Comparison of ENCODE assay signal across 34 cellular contexts in the genomic region with DNA sequence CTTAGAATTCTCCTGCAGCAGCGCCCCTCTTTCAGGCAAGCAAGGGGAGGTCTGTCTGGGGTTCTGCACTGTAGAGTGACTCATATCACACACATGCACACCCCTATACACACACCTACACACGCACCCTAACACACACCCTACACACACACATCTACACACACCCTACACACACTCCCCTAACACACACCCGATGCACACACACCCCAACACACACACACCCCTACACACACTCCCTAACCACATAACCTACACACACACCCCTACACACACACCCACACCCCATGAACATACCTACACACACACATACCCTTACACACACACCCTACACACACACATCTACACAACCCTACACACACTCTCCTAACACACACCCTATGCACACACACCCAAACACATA.
"Had no signal": no experiment of that assay in that cellular context is flagged by ENCODE, and none has a peak within 500 bp of the region (broad histone marks: within the 10 kb centered on the region; RNA-seq: fewer than 3 reads in every experiment).

No MANE protein-coding gene starts in this region.

- H3K4me1 Mint-ChIP-seq: activated CD4-positive, alpha-beta memory T cell treated with anti-CD3 and anti-CD28 coated beads, Interleukin-2, amount 10 ng/mL, durations not matched to agents 7 days and 5 days; activated CD8-positive, alpha-beta memory T cell treated with anti-CD3 and anti-CD28 coated beads, Interleukin-2, amount 10 ng/mL, durations not matched to agents 7 days and 5 days; activated naive CD8-positive, alpha-beta T cell treated with anti-CD3 and anti-CD28 coated beads for 36 hours; T-cell had no signal

- DNase-seq: activated CD4-positive, alpha-beta memory T cell treated with anti-CD3 and anti-CD28 coated beads, Interleukin-2, amount 10 ng/mL, durations not matched to agents 7 days and 5 days; activated CD4-positive, alpha-beta T cell treated with anti-CD3 and anti-CD28 coated beads for 1 hour; activated CD4-positive, alpha-beta T cell treated with anti-CD3 and anti-CD28 coated beads for 48 hours; activated CD4-positive, CD25-positive, alpha-beta regulatory T cell; activated CD8-positive, alpha-beta memory T cell treated with anti-CD3 and anti-CD28 coated beads for 24 hours; activated CD8-positive, alpha-beta memory T cell treated with anti-CD3 and anti-CD28 coated beads, Interleukin-2, amount 10 ng/mL, durations not matched to agents 7 days and 5 days; activated CD8-positive, alpha-beta memory T cell treated with anti-CD3 and anti-CD28 coated beads, Interleukin-2, amount 50 U/mL, for 48 hours; activated effector memory CD4-positive, alpha-beta T cell treated with Interleukin-2 at 50 U/mL for 16 hours; activated naive CD4-positive, alpha-beta T cell; activated naive CD4-positive, alpha-beta T cell treated with anti-CD3 and anti-CD28 coated beads, Interleukin-2, amount 50 U/mL, for 16 hours; activated naive CD8-positive, alpha-beta T cell treated with anti-CD3 and anti-CD28 coated beads for 36 hours; activated T-cell treated with anti-CD3 and anti-CD28 coated beads, Interleukin-2, amount 50 U/mL, for 48 hours; amygdala; MM.1S; MV-4-11; NCI-H1092; NCI-H1436 treated with DMSO at 0.1 percent for 48 hours; NCI-H1694 treated with DMSO at 0.1 percent for 48 hours; NCI-H2029; NCI-H510A; NCI-H526; NCI-H748 treated with DMSO at 0.1 percent for 48 hours; NK-92 treated with Interleukin-12 subunit alpha and Interleukin-12 subunit beta, amount 100 ng/mL, for 24 hours; PC-3; Peyer's patch; RPMI8226; SHP77 treated with DMSO at 0.1 percent for 48 hours; T-cell; T-helper 2 cell; T1000; WERI-Rb-1 had no signal

- H3K4me2 ChIP-seq: KMS-11 had no signal

- H3K4me3 Mint-ChIP-seq: activated CD4-positive, alpha-beta memory T cell treated with anti-CD3 and anti-CD28 coated beads, Interleukin-2, amount 10 ng/mL, durations not matched to agents 7 days and 5 days; activated CD8-positive, alpha-beta memory T cell treated with anti-CD3 and anti-CD28 coated beads, Interleukin-2, amount 10 ng/mL, durations not matched to agents 7 days and 5 days; activated naive CD8-positive, alpha-beta T cell treated with anti-CD3 and anti-CD28 coated beads for 36 hours; T-cell had no signal

- H3K36me3 ChIP-seq: ascending aorta, Peyer's patch, WERI-Rb-1 had no signal

- H3K36me3 Mint-ChIP-seq: activated CD8-positive, alpha-beta memory T cell treated with anti-CD3 and anti-CD28 coated beads, Interleukin-2, amount 10 ng/mL, durations not matched to agents 7 days and 5 days; activated naive CD8-positive, alpha-beta T cell treated with anti-CD3 and anti-CD28 coated beads for 36 hours; T-cell had no signal

- H3K9ac ChIP-seq: KMS-11 had no signal

- H3K9me3 ChIP-seq: ascending aorta, Peyer's patch had no signal

- H3K4me3 ChIP-seq: ascending aorta, Peyer's patch had no signal

- ATAC-seq: activated CD8-positive, alpha-beta memory T cell treated with anti-CD3 and anti-CD28 coated beads, Interleukin-2, amount 10 ng/mL, durations not matched to agents 7 days and 5 days; PC-3; SK-N-SH treated with all-trans-retinoic acid at 6 μM for 48 hours; T-cell had no signal

- H3K27me3 Mint-ChIP-seq: activated CD4-positive, alpha-beta memory T cell treated with anti-CD3 and anti-CD28 coated beads, Interleukin-2, amount 10 ng/mL, durations not matched to agents 7 days and 5 days; activated CD8-positive, alpha-beta memory T cell treated with anti-CD3 and anti-CD28 coated beads, Interleukin-2, amount 10 ng/mL, durations not matched to agents 7 days and 5 days; activated naive CD8-positive, alpha-beta T cell treated with anti-CD3 and anti-CD28 coated beads for 36 hours had no signal

- H3K27ac ChIP-seq: ascending aorta, KMS-11, Peyer's patch, WERI-Rb-1 had no signal

- H3K27ac Mint-ChIP-seq: activated CD4-positive, alpha-beta memory T cell treated with anti-CD3 and anti-CD28 coated beads, Interleukin-2, amount 10 ng/mL, durations not matched to agents 7 days and 5 days; activated CD8-positive, alpha-beta memory T cell treated with anti-CD3 and anti-CD28 coated beads, Interleukin-2, amount 10 ng/mL, durations not matched to agents 7 days and 5 days; activated naive CD8-positive, alpha-beta T cell treated with anti-CD3 and anti-CD28 coated beads for 36 hours; T-cell had no signal

- H3K4me1 ChIP-seq: ascending aorta, Peyer's patch had no signal

- H3K27me3 ChIP-seq: ascending aorta, Peyer's patch had no signal
